Comparison of ENCODE assay signal across 7 cellular contexts in the genomic region with DNA sequence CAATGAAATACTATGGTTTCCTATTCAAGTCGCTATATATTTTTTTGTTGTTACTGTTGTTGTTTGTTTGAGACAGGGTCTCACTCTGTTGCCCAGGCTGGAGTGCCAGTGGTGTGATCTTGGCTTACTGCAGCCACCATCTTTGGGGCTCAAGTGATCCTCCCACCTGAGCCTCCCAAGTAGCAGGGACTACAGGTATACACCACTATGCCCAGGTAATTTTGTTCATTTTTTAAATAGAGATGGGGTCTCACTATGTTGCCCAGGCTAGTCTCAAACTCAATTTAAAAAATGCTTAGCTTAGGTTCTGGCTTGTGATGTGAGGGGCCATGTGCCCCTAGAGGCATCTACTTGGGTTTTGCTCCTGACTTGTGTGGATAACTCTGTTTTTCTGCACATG.
"Had no signal": no experiment of that assay in that cellular context is flagged by ENCODE, and none has a peak within 500 bp of the region (broad histone marks: within the 10 kb centered on the region; RNA-seq: fewer than 3 reads in every experiment).

No MANE protein-coding gene starts in this region.

- DNase-seq: H7, IMR-90, KBM-7 had no signal

- H3K4me2 ChIP-seq: GM23338 had no signal

- H3K4me3 ChIP-seq: GM23338, HAP-1 had no signal

- H3K9me3 ChIP-seq: HAP-1 had no signal

- H3K9me3 Mint-ChIP-seq: GM23338 had no signal

- H3K27ac Mint-ChIP-seq: GM23338 had no signal

- FAIRE-seq: HTR-8/SVneo had no signal

- H3K4me1 ChIP-seq: HAP-1 had no signal

- ATAC-seq: GM23338, HCT116 had no signal

- H2AFZ ChIP-seq: GM23338 had no signal

- H3K4me1 Mint-ChIP-seq: GM23338 had no signal

- H3K4me3 Mint-ChIP-seq: GM23338 had no signal
